23 cellular contexts compared by ENCODE assay signal in genomic region chr11:88117281-88117858, GRCh38. TPM values are rescaled to one million over a fixed set of nuclear protein-coding genes. Genes with fewer than 3 reads are reported as not detected.
DNase-seq lines count a peak whose midpoint lies in the region; ATAC-seq, FAIRE-seq and TF ChIP-seq lines count a peak whose summit lies in the region.
"Had no signal": no experiment of that assay in that cellular context is flagged by ENCODE, and none has a peak within 500 bp of the region (broad histone marks: within the 10 kb centered on the region; RNA-seq: fewer than 3 reads in every experiment).

No MANE protein-coding gene starts in this region.

- peak overlapping the region; percentile 36 for H3K4me3 ChIP-seq in OCI-LY3 (ENCODE audit: low read length)
- H3K4me3 ChIP-seq: A549, heart left ventricle, mucosa of descending colon had no signal

- H3K9me3 ChIP-seq in OCI-LY3 (ENCODE audit: insufficient read depth, low read length): no peaks in the 10 kb centered on the region
- H3K9me3 ChIP-seq: A549, heart left ventricle, mucosa of descending colon had no signal

- TF ChIP-seq POLR2A in H54 (IDR thresholded peaks at IDR 0.05; ENCODE audit: low read depth, low read length): no peak

- DNase-seq in GM13977 (ENCODE audit: low spot score) (peak; percentile 28), H54 (ENCODE audit: insufficient read length, low spot score) (no peak), AML-193 (lab: John Stamatoyannopoulos, UW) (no peak), cerebellum (ENCODE audit: low spot score) (no peak)
- DNase-seq in stimulated activated CD4-positive, alpha-beta T cell treated with anti-CD3 and anti-CD28 coated beads, Interleukin-1b, Interleukin-23, amount 100 ng/mL, for 48 hours: no peak
- DNase-seq: activated T-cell treated with anti-CD3 and anti-CD28 coated beads, Interleukin-2, amount 50 U/mL, for 48 hours; C1 segment of cervical spinal cord; heart left ventricle; KG1; left ventricle myocardium superior; mucosa of descending colon; MV-4-11; NCI-H187; small intestine; stimulated activated CD4-positive, alpha-beta T cell treated with anti-CD3 and anti-CD28 coated beads, Interleukin-4, amount 100 ng/mL, for 4 hours; T1000 had no signal

- peak overlapping the region; percentile 8; the same call in 1 of the 2 replicates for H3K9ac ChIP-seq in OCI-LY3 (ENCODE audit: low read length)

- TF ChIP-seq CTCF in GM13977 (IDR thresholded peaks at IDR 0.05; ENCODE audit: extremely low read depth, insufficient read depth, missing control alignments) (no peak), OCI-LY3 (IDR thresholded peaks at IDR 0.05; ENCODE audit: low read depth, low read length) (no peak)

- peaks cover 34% of the 10 kb centered on the region for H3K4me1 ChIP-seq in OCI-LY3 (ENCODE audit: low read length)
- H3K4me1 ChIP-seq: A549, heart left ventricle had no signal

- in situ Hi-C loops in GM13977 (cut with MboI; ENCODE audit: low pct_unique_long_range_greater_than_20kb, low sequenced_read_pairs, unreplicated experiment): loop anchor here (25.0 kb wide), 1 partner anchor 420 kb away; no protein-coding TSS in a partner anchor

- peak overlapping the region; percentile 71 for H3K27ac ChIP-seq in OCI-LY3 (ENCODE audit: low read length)
- H3K27ac ChIP-seq: A549, heart left ventricle had no signal

- no peak overlapping the region for H2AFZ ChIP-seq in OCI-LY3 (ENCODE audit: low read depth, low read length)

- peaks cover 24% of the 10 kb centered on the region; the same call in 1 of the 2 replicates for H3K27me3 ChIP-seq in OCI-LY3 (ENCODE audit: low read depth, low read length)
- H3K27me3 ChIP-seq: heart left ventricle had no signal

- no peaks in the 10 kb centered on the region for H3K36me3 ChIP-seq in OCI-LY3 (replicated peaks; ENCODE audit: low read depth, low read length)
- H3K36me3 ChIP-seq: heart left ventricle had no signal

- H3K4me2 ChIP-seq in OCI-LY3 (ENCODE audit: low read length): peak overlapping the region; percentile 70
- H3K4me2 ChIP-seq: A549 had no signal

- H3K79me2 ChIP-seq in OCI-LY3 (ENCODE audit: low read length): no peaks in the 10 kb centered on the region

- H4K20me1 ChIP-seq in OCI-LY3 (ENCODE audit: insufficient read depth, low read length): no peaks in the 10 kb centered on the region

- FAIRE-seq in H54 (lab: Jason Lieb, UNC): no peak
- FAIRE-seq: endometrium, small intestine had no signal

- ATAC-seq in GM19468 (IDR thresholded peaks at IDR 0.05; ENCODE audit: extremely low read depth, unreplicated experiment): peak; percentile 65
- peak; percentile 71 for ATAC-seq in HG02885 (IDR thresholded peaks at IDR 0.05; ENCODE audit: poor library complexity, unreplicated experiment)
- ATAC-seq: A549; activated CD4-positive, CD25-positive, alpha-beta regulatory T cell treated with anti-CD3 and anti-CD28 coated beads, Interleukin-2, amount 50 U/mL, for 24 hours; heart left ventricle; left ventricle myocardium superior; mucosa of descending colon; Panc1 had no signal

RNA-seq across cellular contexts. Expression of gene RAB38, which starts 57.9 kb away (rescaled TPM):
- total RNA-seq in cerebellum: 2.2 TPM
